In the genomic region with DNA sequence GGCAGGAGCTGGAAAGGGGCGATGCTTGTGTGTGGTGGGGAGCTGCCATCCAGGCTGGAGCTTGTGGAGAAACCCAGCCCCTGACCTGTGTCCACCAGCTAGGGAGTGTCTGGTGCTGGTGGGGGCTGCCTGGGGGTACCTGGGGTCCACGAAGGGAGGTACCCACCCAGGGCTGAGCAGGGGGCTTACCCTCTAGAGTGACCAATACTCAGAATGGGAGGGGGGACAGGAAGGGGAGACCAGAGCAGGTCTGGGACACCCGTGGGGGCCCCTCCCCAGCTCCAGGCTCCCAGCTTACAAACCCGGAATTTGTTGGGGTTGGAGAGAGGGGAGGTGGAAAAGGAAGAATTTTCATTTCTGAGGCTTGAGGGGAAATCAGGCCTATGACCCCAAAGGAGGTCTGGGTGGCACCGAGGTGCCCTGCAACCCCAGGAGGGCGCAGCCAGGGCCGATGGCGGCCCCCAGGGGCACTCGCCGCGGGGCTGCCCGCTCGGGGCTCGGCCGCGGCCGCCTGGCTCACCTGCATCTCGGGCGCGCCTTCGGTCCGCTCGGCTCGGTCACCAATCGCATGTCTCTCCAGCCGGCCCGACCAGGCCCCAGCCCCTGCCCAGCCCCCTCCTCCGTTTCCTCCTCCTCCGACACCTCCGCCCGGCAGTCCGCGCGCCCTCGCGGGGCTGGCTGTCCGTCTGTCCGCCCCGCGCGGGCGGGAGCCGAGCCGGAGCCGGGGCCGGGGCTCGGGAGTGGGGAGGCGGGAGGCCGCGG, we compare ENCODE assay signal across 1 cellular context.
TF ChIP-seq lines count a peak whose summit lies in the region.

No MANE protein-coding gene starts in this region.

TF ChIP-seq in GM23338, 12 proteins besides CTCF, POLR2A, EP300 and RAD21 (continued from another document):
- TF ChIP-seq, protein P1, sequence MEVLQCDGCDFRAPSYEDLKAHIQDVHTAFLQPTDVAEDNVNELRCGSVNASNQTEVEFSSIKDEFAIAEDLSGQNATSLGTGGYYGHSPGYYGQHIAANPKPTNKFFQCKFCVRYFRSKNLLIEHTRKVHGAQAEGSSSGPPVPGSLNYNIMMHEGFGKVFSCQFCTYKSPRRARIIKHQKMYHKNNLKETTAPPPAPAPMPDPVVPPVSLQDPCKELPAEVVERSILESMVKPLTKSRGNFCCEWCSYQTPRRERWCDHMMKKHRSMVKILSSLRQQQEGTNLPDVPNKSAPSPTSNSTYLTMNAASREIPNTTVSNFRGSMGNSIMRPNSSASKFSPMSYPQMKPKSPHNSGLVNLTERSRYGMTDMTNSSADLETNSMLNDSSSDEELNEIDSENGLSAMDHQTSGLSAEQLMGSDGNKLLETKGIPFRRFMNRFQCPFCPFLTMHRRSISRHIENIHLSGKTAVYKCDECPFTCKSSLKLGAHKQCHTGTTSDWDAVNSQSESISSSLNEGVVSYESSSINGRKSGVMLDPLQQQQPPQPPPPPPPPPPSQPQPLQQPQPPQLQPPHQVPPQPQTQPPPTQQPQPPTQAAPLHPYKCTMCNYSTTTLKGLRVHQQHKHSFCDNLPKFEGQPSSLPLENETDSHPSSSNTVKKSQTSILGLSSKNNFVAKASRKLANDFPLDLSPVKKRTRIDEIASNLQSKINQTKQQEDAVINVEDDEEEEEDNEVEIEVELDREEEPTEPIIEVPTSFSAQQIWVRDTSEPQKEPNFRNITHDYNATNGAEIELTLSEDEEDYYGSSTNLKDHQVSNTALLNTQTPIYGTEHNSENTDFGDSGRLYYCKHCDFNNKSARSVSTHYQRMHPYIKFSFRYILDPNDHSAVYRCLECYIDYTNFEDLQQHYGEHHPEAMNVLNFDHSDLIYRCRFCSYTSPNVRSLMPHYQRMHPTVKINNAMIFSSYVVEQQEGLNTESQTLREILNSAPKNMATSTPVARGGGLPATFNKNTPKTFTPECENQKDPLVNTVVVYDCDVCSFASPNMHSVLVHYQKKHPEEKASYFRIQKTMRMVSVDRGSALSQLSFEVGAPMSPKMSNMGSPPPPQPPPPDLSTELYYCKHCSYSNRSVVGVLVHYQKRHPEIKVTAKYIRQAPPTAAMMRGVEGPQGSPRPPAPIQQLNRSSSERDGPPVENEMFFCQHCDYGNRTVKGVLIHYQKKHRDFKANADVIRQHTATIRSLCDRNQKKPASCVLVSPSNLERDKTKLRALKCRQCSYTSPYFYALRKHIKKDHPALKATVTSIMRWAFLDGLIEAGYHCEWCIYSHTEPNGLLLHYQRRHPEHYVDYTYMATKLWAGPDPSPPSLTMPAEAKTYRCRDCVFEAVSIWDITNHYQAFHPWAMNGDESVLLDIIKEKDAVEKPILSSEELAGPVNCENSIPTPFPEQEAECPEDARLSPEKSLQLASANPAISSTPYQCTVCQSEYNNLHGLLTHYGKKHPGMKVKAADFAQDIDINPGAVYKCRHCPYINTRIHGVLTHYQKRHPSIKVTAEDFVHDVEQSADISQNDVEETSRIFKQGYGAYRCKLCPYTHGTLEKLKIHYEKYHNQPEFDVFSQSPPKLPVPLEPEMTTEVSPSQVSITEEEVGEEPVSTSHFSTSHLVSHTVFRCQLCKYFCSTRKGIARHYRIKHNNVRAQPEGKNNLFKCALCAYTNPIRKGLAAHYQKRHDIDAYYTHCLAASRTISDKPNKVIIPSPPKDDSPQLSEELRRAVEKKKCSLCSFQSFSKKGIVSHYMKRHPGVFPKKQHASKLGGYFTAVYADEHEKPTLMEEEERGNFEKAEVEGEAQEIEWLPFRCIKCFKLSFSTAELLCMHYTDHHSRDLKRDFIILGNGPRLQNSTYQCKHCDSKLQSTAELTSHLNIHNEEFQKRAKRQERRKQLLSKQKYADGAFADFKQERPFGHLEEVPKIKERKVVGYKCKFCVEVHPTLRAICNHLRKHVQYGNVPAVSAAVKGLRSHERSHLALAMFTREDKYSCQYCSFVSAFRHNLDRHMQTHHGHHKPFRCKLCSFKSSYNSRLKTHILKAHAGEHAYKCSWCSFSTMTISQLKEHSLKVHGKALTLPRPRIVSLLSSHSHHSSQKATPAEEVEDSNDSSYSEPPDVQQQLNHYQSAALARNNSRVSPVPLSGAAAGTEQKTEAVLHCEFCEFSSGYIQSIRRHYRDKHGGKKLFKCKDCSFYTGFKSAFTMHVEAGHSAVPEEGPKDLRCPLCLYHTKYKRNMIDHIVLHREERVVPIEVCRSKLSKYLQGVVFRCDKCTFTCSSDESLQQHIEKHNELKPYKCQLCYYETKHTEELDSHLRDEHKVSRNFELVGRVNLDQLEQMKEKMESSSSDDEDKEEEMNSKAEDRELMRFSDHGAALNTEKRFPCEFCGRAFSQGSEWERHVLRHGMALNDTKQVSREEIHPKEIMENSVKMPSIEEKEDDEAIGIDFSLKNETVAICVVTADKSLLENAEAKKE (CRISPR knock-in tag; IDR thresholded peaks at IDR 0.05) = no peak
